ENCODE assay signal across 21 cellular contexts in genomic region chr17:48038687-48039086, GRCh38. TPM values are rescaled to one million over a fixed set of nuclear protein-coding genes. Genes with fewer than 3 reads are reported as not detected.
A peak's percentile ranks its signal among the peaks of the same experiment; 100 is the strongest.
DNase-seq lines count a peak whose midpoint lies in the region; ATAC-seq, FAIRE-seq and TF ChIP-seq lines count a peak whose summit lies in the region.
"Had no signal": no experiment of that assay in that cellular context is flagged by ENCODE, and none has a peak within 500 bp of the region (broad histone marks: within the 10 kb centered on the region; RNA-seq: fewer than 3 reads in every experiment).

No MANE protein-coding gene starts in this region.

- TF ChIP-seq CTCF in HepG2 (CRISPR knock-in tag; IDR thresholded peaks at IDR 0.05): no peak
- TF ChIP-seq CTCF in right lobe of liver (IDR thresholded peaks at IDR 0.05): no peak

- TF ChIP-seq EP300 in HepG2 (IDR thresholded peaks at IDR 0.05; ENCODE audit: low read depth in 2 of 2, low read length in 2 of 2) (no peak), HepG2 (CRISPR knock-in tag; IDR thresholded peaks at IDR 0.05; ENCODE audit: borderline replicate concordance) (no peak)

- H2AFZ ChIP-seq in HepG2 (ENCODE audit: low read length): no peak overlapping the region
- H2AFZ ChIP-seq in neuronal stem cell (ENCODE audit: low read length): no peak overlapping the region

- ATAC-seq in HepG2: no peak
- ATAC-seq in right lobe of liver: no peak
- no peak for ATAC-seq in naive thymus-derived CD4-positive, alpha-beta T cell
- ATAC-seq: heart left ventricle, left lobe of liver, right cardiac atrium had no signal

- H2BK15ac ChIP-seq in neuronal stem cell (ENCODE audit: low read length): no peak overlapping the region

- H3K14ac ChIP-seq in neuronal stem cell (ENCODE audit: low read length): no peak overlapping the region

- H3K36me3 Mint-ChIP-seq in activated T-helper 1 cell treated with anti-CD3 and anti-CD28 coated beads, Interleukin-12 subunit alpha, Interleukin-12 subunit beta, Interleukin-2, Interleukin-4 antibody, amounts not matched to agents 30 ng/mL and 10 ng/mL and 1 ng/mL, durations not matched to agents 14 hours and 24 hours and 36 hours (ENCODE audit: low read depth): peaks cover 4% of the 10 kb centered on the region
- H3K36me3 Mint-ChIP-seq in naive thymus-derived CD4-positive, alpha-beta T cell: peaks cover 0 to 4% (median 0%) of the 10 kb centered on the region in 5 donors

- H3K27ac Mint-ChIP-seq in activated T-helper 1 cell treated with anti-CD3 and anti-CD28 coated beads, Interleukin-12 subunit alpha, Interleukin-12 subunit beta, Interleukin-2, Interleukin-4 antibody, amounts not matched to agents 30 ng/mL and 10 ng/mL and 1 ng/mL, durations not matched to agents 14 hours and 24 hours and 36 hours: no peak overlapping the region
- peak overlapping the region in 1 of 9 donors; percentile 31 for H3K27ac Mint-ChIP-seq in naive thymus-derived CD4-positive, alpha-beta T cell

- H3K9me3 Mint-ChIP-seq in activated T-helper 1 cell treated with anti-CD3 and anti-CD28 coated beads, Interleukin-12 subunit alpha, Interleukin-12 subunit beta, Interleukin-2, Interleukin-4 antibody, amounts not matched to agents 30 ng/mL and 10 ng/mL and 1 ng/mL, durations not matched to agents 14 hours and 24 hours and 36 hours: no peaks in the 10 kb centered on the region
- no peaks in the 10 kb centered on the region for H3K9me3 Mint-ChIP-seq in naive thymus-derived CD4-positive, alpha-beta T cell

- H2AK5ac ChIP-seq in neuronal stem cell (ENCODE audit: low read depth, low read length): no peak overlapping the region

- no peak overlapping the region for H3K4me3 ChIP-seq in HepG2 (replicated peaks in 1 of 3; ENCODE audit: insufficient read depth in 1 of 3, low read depth in 2 of 3, low read length in 3 of 3)
- H3K4me3 ChIP-seq in right lobe of liver: no peak overlapping the region
- H3K4me3 ChIP-seq in naive thymus-derived CD4-positive, alpha-beta T cell (ENCODE audit: low read length): no peak overlapping the region
- H3K4me3 ChIP-seq in neuronal stem cell (ENCODE audit: low read length in 2 of 2): no peak overlapping the region
- H3K4me3 ChIP-seq: thyroid gland had no signal

- H3K79me1 ChIP-seq in neuronal stem cell (ENCODE audit: low read depth, low read length): no peaks in the 10 kb centered on the region

- CTCF ChIA-PET in HepG2 (lab: Yijun Ruan, JAX; ENCODE audit: low intra/inter-chr PET ratio, low total read pairs): no interaction called here
- CTCF ChIA-PET in naive thymus-derived CD4-positive, alpha-beta T cell (lab: Charles Lee): interaction anchor here (1.2 kb wide), 1 partner anchor 41 kb away, joined by 3 read pairs; no protein-coding TSS in a partner anchor

- H3K4me2 ChIP-seq in HepG2 (ENCODE audit: low read depth, low read length) (peak overlapping the region; percentile 96; the same call in 1 of the 2 replicates), neuronal stem cell (ENCODE audit: insufficient read depth, low read length, poor library complexity, severe bottlenecking) (no peak overlapping the region)

- in situ Hi-C loops in HepG2 (cut with HindIII; ENCODE audit: extremely low pct_ligation_motif_present, low pct_unique_long_range_greater_than_20kb): no loop called here

- peaks cover 25% of the 10 kb centered on the region for H3K27me3 Mint-ChIP-seq in activated T-helper 1 cell treated with anti-CD3 and anti-CD28 coated beads, Interleukin-12 subunit alpha, Interleukin-12 subunit beta, Interleukin-2, Interleukin-4 antibody, amounts not matched to agents 30 ng/mL and 10 ng/mL and 1 ng/mL, durations not matched to agents 14 hours and 24 hours and 36 hours (ENCODE audit: insufficient read depth)
- peaks cover 0 to 40% (median 13%) of the 10 kb centered on the region in 5 donors for H3K27me3 Mint-ChIP-seq in naive thymus-derived CD4-positive, alpha-beta T cell

- H3K4me1 Mint-ChIP-seq in activated T-helper 1 cell treated with anti-CD3 and anti-CD28 coated beads, Interleukin-12 subunit alpha, Interleukin-12 subunit beta, Interleukin-2, Interleukin-4 antibody, amounts not matched to agents 30 ng/mL and 10 ng/mL and 1 ng/mL, durations not matched to agents 14 hours and 24 hours and 36 hours (ENCODE audit: low read depth): peaks cover 19% of the 10 kb centered on the region
- H3K4me1 Mint-ChIP-seq in naive thymus-derived CD4-positive, alpha-beta T cell: peaks cover 0 to 23% (median 12%) of the 10 kb centered on the region in 7 donors

- no peaks in the 10 kb centered on the region for H4K20me1 ChIP-seq in HepG2 (ENCODE audit: insufficient read depth, low read length)

- H3K27ac ChIP-seq in HepG2 (ENCODE audit: extremely low read length, insufficient read depth, low read length) (no peak overlapping the region), right lobe of liver (no peak overlapping the region), neuronal stem cell (replicated peaks; ENCODE audit: low read length) (no peak overlapping the region)
- H3K27ac ChIP-seq in naive thymus-derived CD4-positive, alpha-beta T cell (ENCODE audit: low read depth, low read length): no peak overlapping the region

- no peak overlapping the region for H3K23ac ChIP-seq in neuronal stem cell (ENCODE audit: low read depth, low read length, poor library complexity)

- H3K9me3 ChIP-seq in HepG2 (ENCODE audit: low read length) (no peaks in the 10 kb centered on the region), right lobe of liver (no peaks in the 10 kb centered on the region), neuronal stem cell (replicated peaks in 1 of 2; ENCODE audit: control insufficient read depth in 2 of 2, insufficient read depth in 1 of 2, low read depth in 1 of 2, low read length in 2 of 2) (no peaks in the 10 kb centered on the region)
- no peaks in the 10 kb centered on the region for H3K9me3 ChIP-seq in naive thymus-derived CD4-positive, alpha-beta T cell (ENCODE audit: control insufficient read depth in 2 of 3, low read length in 3 of 3)
- H3K9me3 ChIP-seq: heart left ventricle, thyroid gland had no signal

- H3K4ac ChIP-seq in neuronal stem cell (ENCODE audit: low read length): no peak overlapping the region

- TF ChIP-seq POLR2A in HepG2 (IDR thresholded peaks at IDR 0.05; ENCODE audit: insufficient read depth in 1 of 2, low read depth in 2 of 2, low read length in 2 of 2) (no peak), right lobe of liver (IDR thresholded peaks at IDR 0.05) (no peak)

- no peak for DNase-seq in HepG2 (ENCODE audit: low spot score)
- DNase-seq in right lobe of liver: no peak
- no peak for DNase-seq in activated T-helper 1 cell treated with anti-CD3 and anti-CD28 coated beads, Interleukin-12 subunit alpha, Interleukin-12 subunit beta, Interleukin-2, Interleukin-4 antibody, amounts not matched to agents 30 ng/mL and 10 ng/mL and 1 ng/mL, durations not matched to agents 14 hours and 24 hours and 36 hours (ENCODE audit: low spot score)
- DNase-seq in naive thymus-derived CD4-positive, alpha-beta T cell: no peak
- no peak for DNase-seq in C1 segment of cervical spinal cord (lab: John Stamatoyannopoulos, UW)
- no peak for DNase-seq in neuronal stem cell (ENCODE audit: low spot score)
- no peak for DNase-seq in NOMO-1 treated with dmso at 0.1 percent for 144 hours (lab: John Stamatoyannopoulos, UW; ENCODE audit: unreplicated experiment)
- DNase-seq in putamen (ENCODE audit: low spot score): no peak
- DNase-seq: activated effector memory CD4-positive, alpha-beta T cell treated with Interleukin-2 at 50 U/mL for 16 hours; dermis blood vessel endothelial cell; DMS79 treated with DMSO at 0.1 percent for 48 hours; heart left ventricle; KBM-7; midbrain; OCI-M1; right cardiac atrium; SHP77 treated with DMSO at 0.1 percent for 48 hours; stimulated activated CD4-positive, alpha-beta T cell treated with anti-CD3 and anti-CD28 coated beads, Interleukin-15, amount 100 ng/mL, for 24 hours; thyroid gland had no signal

- TF ChIP-seq RAD21 in HepG2 (CRISPR knock-in tag; IDR thresholded peaks at IDR 0.05): no peak

- no peak overlapping the region for H4K8ac ChIP-seq in neuronal stem cell (ENCODE audit: low read depth, low read length)

- no peak overlapping the region for H3K18ac ChIP-seq in neuronal stem cell (ENCODE audit: low read length)

- H3K9ac ChIP-seq in HepG2 (ENCODE audit: insufficient read depth, low read depth, low read length): no peak overlapping the region
- H3K9ac ChIP-seq in neuronal stem cell (ENCODE audit: low read depth, low read length, poor library complexity): no peak overlapping the region

- H4K91ac ChIP-seq in neuronal stem cell (ENCODE audit: low read depth, low read length, poor library complexity): no peak overlapping the region

- BruUV-seq in HepG2 (replicated peaks; lab: Mats Ljungman, UMichigan): no TSS peak

- WGBS in HepG2 (ENCODE audit: low lambda C conversion rate): 79% methylated on average over 2 of the region's 2 CpGs
- WGBS in right lobe of liver (ENCODE audit: insufficient coverage, low coverage, low lambda C conversion rate, missing lambda C conversion rate): 93% methylated on average over 2 of the region's 2 CpGs
- WGBS in neuronal stem cell (ENCODE audit: extremely low coverage in 2 of 2, insufficient read length in 2 of 2, insufficient replicate concordance in 1 of 2), 2 donors: no CpG with 5 or more reads among the region's 2 CpGs

- peaks cover 27% of the 10 kb centered on the region for H3K4me1 ChIP-seq in HepG2 (ENCODE audit: insufficient read depth, low read length)
- peaks cover 0 to 7% (median 3%) of the 10 kb centered on the region in 4 donors for H3K4me1 ChIP-seq in right lobe of liver
- H3K4me1 ChIP-seq in naive thymus-derived CD4-positive, alpha-beta T cell (ENCODE audit: control insufficient read depth in 2 of 2, insufficient read depth in 2 of 2, low read length in 2 of 2): peaks cover 0 to 3% of the 10 kb centered on the region in 2 donors
- peaks cover 3 to 4% of the 10 kb centered on the region in 2 donors for H3K4me1 ChIP-seq in neuronal stem cell (ENCODE audit: control insufficient read depth in 2 of 2, insufficient read depth in 1 of 2, low read depth in 1 of 2, low read length in 2 of 2)

- H2BK120ac ChIP-seq in neuronal stem cell (ENCODE audit: low read depth, low read length): no peak overlapping the region

- peak overlapping the region; percentile 84 for H3K4me3 Mint-ChIP-seq in activated T-helper 1 cell treated with anti-CD3 and anti-CD28 coated beads, Interleukin-12 subunit alpha, Interleukin-12 subunit beta, Interleukin-2, Interleukin-4 antibody, amounts not matched to agents 30 ng/mL and 10 ng/mL and 1 ng/mL, durations not matched to agents 14 hours and 24 hours and 36 hours
- peak overlapping the region; percentile 64 to 95 (median 88) for H3K4me3 Mint-ChIP-seq in naive thymus-derived CD4-positive, alpha-beta T cell

- FAIRE-seq in HepG2 (lab: Jason Lieb, UNC): no peak
- FAIRE-seq: H54 had no signal

- H2BK12ac ChIP-seq in neuronal stem cell (ENCODE audit: low read length): no peak overlapping the region

- POLR2A ChIA-PET in HepG2 (lab: Yijun Ruan, JAX): interaction anchor here (1.1 kb wide), 1 partner anchor 10 kb away, joined by 3 read pairs; no protein-coding TSS in a partner anchor
- POLR2A ChIA-PET in naive thymus-derived CD4-positive, alpha-beta T cell (lab: Charles Lee): interaction anchor here (3.4 kb wide), 1 partner anchor 10 kb away, joined by 26 read pairs; the partner anchor contains the start of gene NFE2L1

- H2BK5ac ChIP-seq in neuronal stem cell (ENCODE audit: low read length): no peak overlapping the region

- H3K27me3 ChIP-seq in HepG2 (ENCODE audit: control insufficient read depth in 1 of 2, insufficient read depth in 2 of 2, low read length in 2 of 2) (peaks cover 2 to 40% of the 10 kb centered on the region in 2 experiments; a peak in 4 of 5 replicates), right lobe of liver (no peaks in the 10 kb centered on the region), neuronal stem cell (ENCODE audit: control insufficient read depth in 3 of 3, insufficient read depth in 3 of 3, low read depth in 1 of 3, low read length in 3 of 3) (peaks cover 0 to 21% (median 14%) of the 10 kb centered on the region in 3 experiments)
- H3K27me3 ChIP-seq in naive thymus-derived CD4-positive, alpha-beta T cell (ENCODE audit: control insufficient read depth in 2 of 2, insufficient read depth in 2 of 2, low read length in 2 of 2): peaks cover 5 to 6% of the 10 kb centered on the region in 2 donors
- H3K27me3 ChIP-seq: thyroid gland had no signal

- H3K36me3 ChIP-seq in HepG2 (replicated peaks in 1 of 2; ENCODE audit: control insufficient read depth in 1 of 2, insufficient read depth in 2 of 2, low read length in 2 of 2) (no peaks in the 10 kb centered on the region), right lobe of liver (no peaks in the 10 kb centered on the region), neuronal stem cell (replicated peaks in 1 of 2; ENCODE audit: control insufficient read depth in 2 of 2, insufficient read depth in 2 of 2, low read length in 2 of 2) (no peaks in the 10 kb centered on the region)
- H3K36me3 ChIP-seq in naive thymus-derived CD4-positive, alpha-beta T cell (ENCODE audit: control insufficient read depth in 2 of 3, insufficient read depth in 3 of 3, low read length in 3 of 3): no peaks in the 10 kb centered on the region
- H3K36me3 ChIP-seq: thyroid gland had no signal

- H3K79me2 ChIP-seq in HepG2 (ENCODE audit: insufficient read depth, low read length): no peaks in the 10 kb centered on the region

- intact Hi-C loops in HepG2 (cut with micrococcal nuclease; ENCODE audit: unreplicated experiment): no loop called here
- intact Hi-C loops in right lobe of liver (cut with DNase I): no loop called here
- intact Hi-C loops in activated T-helper 1 cell treated with anti-CD3 and anti-CD28 coated beads, Interleukin-12 subunit alpha, Interleukin-12 subunit beta, Interleukin-2, Interleukin-4 antibody, amounts not matched to agents 30 ng/mL and 10 ng/mL and 1 ng/mL, durations not matched to agents 14 hours and 24 hours and 36 hours (cut with micrococcal nuclease): loop anchor here (1.0 kb wide), 1 partner anchor 10 kb away; the partner anchor contains the start of gene NFE2L1
- intact Hi-C loops in naive thymus-derived CD4-positive, alpha-beta T cell (cut with micrococcal nuclease): no loop called here

RNA-seq across cellular contexts. Expression of gene COPZ2, which starts 1.1 kb away (rescaled TPM):
- 0.74 and 1.5 TPM in 2 replicates for total RNA-seq in HepG2 (2016; rRNA removed; fragmentation: Illumina TruSeq; extraction: Trizol)
- 0.81 and 1.5 TPM in 2 replicates for total RNA-seq in HepG2 (2016; cell fraction: cytosol; rRNA removed; fragmentation: Illumina TruSeq; extraction: Trizol; ENCODE audit: low read depth)
- 0.91 TPM in 1 of 2 replicates, not detected in the other for total RNA-seq in HepG2 (2016; cell fraction: insoluble cytoplasmic fraction; rRNA removed; fragmentation: Illumina TruSeq; extraction: Trizol)
- 0.96 and 1.8 TPM in 2 replicates for total RNA-seq in HepG2 (2016; cell fraction: membrane; rRNA removed; fragmentation: Illumina TruSeq; extraction: Trizol)
- 1.4 TPM in 1 of 2 replicates, not detected in the other for total RNA-seq in HepG2 (2016; cell fraction: nucleus; rRNA removed; fragmentation: Illumina TruSeq; extraction: Trizol)
- 0.48 and 0.61 TPM in 2 replicates for polyA plus RNA-seq in HepG2 (2011; rRNA removed)
- polyA plus RNA-seq in HepG2 (2011; cell fraction: cytosol; rRNA removed): 0.48 and 0.96 TPM in 2 replicates
- polyA plus RNA-seq in HepG2 (2011; cell fraction: nucleus; rRNA removed): 0.68 and 0.90 TPM in 2 replicates
- 0.63 and 1.8 TPM in 2 replicates for polyA plus RNA-seq in HepG2 (2012)
- 2.3 and 2.4 TPM in 2 replicates for polyA plus RNA-seq in HepG2 (2016; cell fraction: cytosol; fragmentation: Illumina TruSeq; extraction: Trizol; ENCODE audit: low read depth)
- 0.87 and 4.9 TPM in 2 replicates for polyA plus RNA-seq in HepG2 (2016; cell fraction: insoluble cytoplasmic fraction; fragmentation: Illumina TruSeq; extraction: Trizol; ENCODE audit: low read depth)
- 1.1 and 2.1 TPM in 2 replicates for polyA plus RNA-seq in HepG2 (2016; cell fraction: membrane; fragmentation: Illumina TruSeq; extraction: Trizol; ENCODE audit: low read depth)
- polyA plus RNA-seq in HepG2 (2016; cell fraction: nucleus; fragmentation: Illumina TruSeq; extraction: Trizol; ENCODE audit: insufficient read depth, low read depth): 2.4 TPM in 1 of 2 replicates, not detected in the other
- polyA minus RNA-seq in HepG2 (2011; rRNA and poly(A)+ RNA removed; ENCODE audit: low replicate concordance): 0.50 and 0.94 TPM in 2 replicates
- not detected in 2 replicates for polyA minus RNA-seq in HepG2 (2011; cell fraction: cytosol; rRNA and poly(A)+ RNA removed)
- polyA minus RNA-seq in HepG2 (2011; cell fraction: nucleus; rRNA and poly(A)+ RNA removed): 0.77 TPM in 1 of 2 replicates, not detected in the other
- 10 to 100 TPM; 18.9 to 26.6 (median 23.8) TPM for total RNA-seq in right lobe of liver
- total RNA-seq in activated T-helper 1 cell treated with anti-CD3 and anti-CD28 coated beads, Interleukin-12 subunit alpha, Interleukin-12 subunit beta, Interleukin-2, Interleukin-4 antibody, amounts not matched to agents 30 ng/mL and 10 ng/mL and 1 ng/mL, durations not matched to agents 14 hours and 24 hours and 36 hours: 3.4 and 5.8 TPM in 2 replicates
- total RNA-seq in naive thymus-derived CD4-positive, alpha-beta T cell: 1 to 10 TPM in 4 of 5 experiments, under 1 TPM in 1; 0.81 to 5.5 (median 1.9) TPM
- under 1 TPM; 0.75 to 0.99 TPM for polyA plus RNA-seq in naive thymus-derived CD4-positive, alpha-beta T cell
- polyA plus RNA-seq in neuronal stem cell (2013, experiment 1 of 2): 1.5 TPM
- polyA plus RNA-seq in neuronal stem cell (2013, experiment 2 of 2): 2.3 TPM

RNA-seq across cellular contexts. Expression of gene NFE2L1, which starts 9.5 kb away (rescaled TPM):
- 53.7 and 67.0 TPM in 2 replicates for total RNA-seq in HepG2 (2016; rRNA removed; fragmentation: Illumina TruSeq; extraction: Trizol)
- 4.7 and 5.3 TPM in 2 replicates for total RNA-seq in HepG2 (2016; cell fraction: cytosol; rRNA removed; fragmentation: Illumina TruSeq; extraction: Trizol; ENCODE audit: low read depth)
- 48.3 and 75.7 TPM in 2 replicates for total RNA-seq in HepG2 (2016; cell fraction: insoluble cytoplasmic fraction; rRNA removed; fragmentation: Illumina TruSeq; extraction: Trizol)
- 18.1 and 20.9 TPM in 2 replicates for total RNA-seq in HepG2 (2016; cell fraction: membrane; rRNA removed; fragmentation: Illumina TruSeq; extraction: Trizol)
- total RNA-seq in HepG2 (2016; cell fraction: nucleus; rRNA removed; fragmentation: Illumina TruSeq; extraction: Trizol): 60.7 and 74.8 TPM in 2 replicates
- 234 and 278 TPM in 2 replicates for polyA plus RNA-seq in HepG2 (2011; rRNA removed)
- 165 and 176 TPM in 2 replicates for polyA plus RNA-seq in HepG2 (2011; cell fraction: cytosol; rRNA removed)
- 160 and 175 TPM in 2 replicates for polyA plus RNA-seq in HepG2 (2011; cell fraction: nucleus; rRNA removed)
- polyA plus RNA-seq in HepG2 (2012): 180 and 241 TPM in 2 replicates
- 4.2 and 4.4 TPM in 2 replicates for polyA plus RNA-seq in HepG2 (2016; cell fraction: cytosol; fragmentation: Illumina TruSeq; extraction: Trizol; ENCODE audit: low read depth)
- 37.5 and 44.9 TPM in 2 replicates for polyA plus RNA-seq in HepG2 (2016; cell fraction: insoluble cytoplasmic fraction; fragmentation: Illumina TruSeq; extraction: Trizol; ENCODE audit: low read depth)
- 11.3 and 11.8 TPM in 2 replicates for polyA plus RNA-seq in HepG2 (2016; cell fraction: membrane; fragmentation: Illumina TruSeq; extraction: Trizol; ENCODE audit: low read depth)
- polyA plus RNA-seq in HepG2 (2016; cell fraction: nucleus; fragmentation: Illumina TruSeq; extraction: Trizol; ENCODE audit: insufficient read depth, low read depth): 92.7 and 103 TPM in 2 replicates
- 108 and 333 TPM in 2 replicates for polyA minus RNA-seq in HepG2 (2011; rRNA and poly(A)+ RNA removed; ENCODE audit: low replicate concordance)
- polyA minus RNA-seq in HepG2 (2011; cell fraction: cytosol; rRNA and poly(A)+ RNA removed): 114 and 124 TPM in 2 replicates
- 57.3 and 65.6 TPM in 2 replicates for polyA minus RNA-seq in HepG2 (2011; cell fraction: nucleus; rRNA and poly(A)+ RNA removed)
- total RNA-seq in right lobe of liver: 100 to 1,000 TPM in 4 of 6 experiments, 10 to 100 TPM in 2; 63.1 to 156 (median 117) TPM
- 86.6 and 92.0 TPM in 2 replicates for total RNA-seq in activated T-helper 1 cell treated with anti-CD3 and anti-CD28 coated beads, Interleukin-12 subunit alpha, Interleukin-12 subunit beta, Interleukin-2, Interleukin-4 antibody, amounts not matched to agents 30 ng/mL and 10 ng/mL and 1 ng/mL, durations not matched to agents 14 hours and 24 hours and 36 hours
- 10 to 100 TPM; 34.7 to 65.2 (median 49.2) TPM for total RNA-seq in naive thymus-derived CD4-positive, alpha-beta T cell
- 10 to 100 TPM in 1 of 2 donors, 1 to 10 TPM in 1; 8.7 to 15.8 TPM for polyA plus RNA-seq in naive thymus-derived CD4-positive, alpha-beta T cell
- 69.4 TPM for polyA plus RNA-seq in neuronal stem cell (2013, experiment 1 of 2)
- 72.5 TPM for polyA plus RNA-seq in neuronal stem cell (2013, experiment 2 of 2)
